13 cellular contexts compared by ENCODE assay signal in the genomic region with DNA sequence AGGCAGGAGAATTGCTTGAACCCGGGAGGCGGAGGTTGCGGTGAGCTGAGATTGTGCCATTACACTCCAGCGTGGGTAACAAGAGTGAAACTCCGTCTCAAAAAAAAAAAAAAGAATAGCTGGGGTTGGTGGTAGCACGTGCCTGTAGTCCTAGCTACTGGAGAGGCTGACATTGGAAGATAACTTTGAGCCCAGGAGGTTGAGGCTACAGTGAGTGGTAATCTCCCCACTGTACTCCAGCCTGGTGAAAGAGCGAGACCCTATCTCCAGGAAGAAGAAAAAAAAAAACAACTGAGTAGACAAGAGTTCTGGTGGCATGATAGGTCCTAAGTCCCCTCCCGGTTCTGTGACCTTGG. TPM values are rescaled to one million over a fixed set of nuclear protein-coding genes. Genes with fewer than 3 reads are reported as not detected.
DNase-seq lines count a peak whose midpoint lies in the region; ATAC-seq and TF ChIP-seq lines count a peak whose summit lies in the region.
"Had no signal": no experiment of that assay in that cellular context is flagged by ENCODE, and none has a peak within 500 bp of the region (broad histone marks: within the 10 kb centered on the region; RNA-seq: fewer than 3 reads in every experiment).

No MANE protein-coding gene starts in this region.

- H3K27ac ChIP-seq in MM.1S (ENCODE audit: low read length) = no peak overlapping the region
- H3K27ac ChIP-seq: gastrocnemius medialis, psoas muscle had no signal

- POLR2A ChIA-PET in naive thymus-derived CD8-positive, alpha-beta T cell (lab: Charles Lee) = interaction anchor here (0.6 to 2.3 kb wide), 9 partner anchors 9 to 1393 kb away, joined by 3 to 14 read pairs (median 4); partner anchors contain the start of genes ASB6, GOLGA2, SWI5 and URM1

- peaks cover 41% of the 10 kb centered on the region for H3K27me3 ChIP-seq in MM.1S (replicated peaks; ENCODE audit: insufficient read depth, low read length)
- H3K27me3 ChIP-seq: adrenal gland had no signal

- no peaks in the 10 kb centered on the region for H3K36me3 ChIP-seq in MM.1S (replicated peaks; ENCODE audit: insufficient read depth, low read length)
- H3K36me3 ChIP-seq: adrenal gland, gastrocnemius medialis had no signal

- peaks cover 7% of the 10 kb centered on the region; the same call in 1 of the 2 replicates for H3F3A ChIP-seq in MM.1S (ENCODE audit: insufficient read depth, low read length)

- no peaks in the 10 kb centered on the region for H3K9me3 ChIP-seq in MM.1S (replicated peaks; ENCODE audit: insufficient read depth, low read length)
- H3K9me3 ChIP-seq: adrenal gland, gastrocnemius medialis, psoas muscle had no signal

- H3K4me3 ChIP-seq in MM.1S (ENCODE audit: low read length) = peak overlapping the region; percentile 84

- no peaks in the 10 kb centered on the region for H3K79me2 ChIP-seq in MM.1S (ENCODE audit: low read length)

- H3K4me2 ChIP-seq in MM.1S (ENCODE audit: low read depth, low read length) = peak overlapping the region; percentile 99

- peaks cover 3% of the 10 kb centered on the region; the same call in 1 of the 2 replicates for H3K4me1 ChIP-seq in MM.1S (ENCODE audit: low read length)
- H3K4me1 ChIP-seq: gastrocnemius medialis, psoas muscle had no signal

- H3K36me3 Mint-ChIP-seq in activated naive CD8-positive, alpha-beta T cell treated with anti-CD3 and anti-CD28 coated beads, Interleukin-2, amount 50 U/mL, for 24 hours (ENCODE audit: low read depth) = no peaks in the 10 kb centered on the region
- no peaks in the 10 kb centered on the region for H3K36me3 Mint-ChIP-seq in naive thymus-derived CD8-positive, alpha-beta T cell
- H3K36me3 Mint-ChIP-seq in chondrocyte (ENCODE audit: low read depth) = peaks cover 10% of the 10 kb centered on the region

- H3K9ac ChIP-seq in MM.1S (ENCODE audit: low read length) = peak overlapping the region; percentile 28; the same call in 1 of the 2 replicates

- no peak overlapping the region for H3K27ac Mint-ChIP-seq in activated naive CD8-positive, alpha-beta T cell treated with anti-CD3 and anti-CD28 coated beads, Interleukin-2, amount 50 U/mL, for 24 hours
- H3K27ac Mint-ChIP-seq in naive thymus-derived CD8-positive, alpha-beta T cell = peak overlapping the region; percentile 77 to 99 (median 97)
- H3K27ac Mint-ChIP-seq in chondrocyte (ENCODE audit: unreplicated experiment) = no peak overlapping the region

- no peaks in the 10 kb centered on the region for H3K9me2 ChIP-seq in MM.1S (replicated peaks; ENCODE audit: insufficient read depth, low read length)

- peak; percentile 10 for ATAC-seq in GM18498 (IDR thresholded peaks at IDR 0.05; ENCODE audit: unreplicated experiment)
- no peak for ATAC-seq in activated naive CD8-positive, alpha-beta T cell treated with anti-CD3 and anti-CD28 coated beads, Interleukin-2, amount 50 U/mL, for 24 hours
- ATAC-seq in naive thymus-derived CD8-positive, alpha-beta T cell = no peak

- H2AFZ ChIP-seq in MM.1S (ENCODE audit: low read length) = peak overlapping the region; percentile 97

- peaks cover 16% of the 10 kb centered on the region for H3K4me1 Mint-ChIP-seq in activated naive CD8-positive, alpha-beta T cell treated with anti-CD3 and anti-CD28 coated beads, Interleukin-2, amount 50 U/mL, for 24 hours
- peaks cover 16 to 35% (median 22%) of the 10 kb centered on the region in 4 donors for H3K4me1 Mint-ChIP-seq in naive thymus-derived CD8-positive, alpha-beta T cell
- H3K4me1 Mint-ChIP-seq in chondrocyte (ENCODE audit: low read depth) = peaks cover 24% of the 10 kb centered on the region

- H4K20me1 ChIP-seq in MM.1S (ENCODE audit: insufficient read depth, low read length) = no peaks in the 10 kb centered on the region

- peaks cover 5% of the 10 kb centered on the region for H3K27me3 Mint-ChIP-seq in activated naive CD8-positive, alpha-beta T cell treated with anti-CD3 and anti-CD28 coated beads, Interleukin-2, amount 50 U/mL, for 24 hours
- peaks cover under 1 to 8% (median 4%) of the 10 kb centered on the region in 5 donors for H3K27me3 Mint-ChIP-seq in naive thymus-derived CD8-positive, alpha-beta T cell
- no peaks in the 10 kb centered on the region for H3K27me3 Mint-ChIP-seq in chondrocyte (ENCODE audit: low read depth)

- peak overlapping the region; percentile 79 for H3K4me3 Mint-ChIP-seq in activated naive CD8-positive, alpha-beta T cell treated with anti-CD3 and anti-CD28 coated beads, Interleukin-2, amount 50 U/mL, for 24 hours
- H3K4me3 Mint-ChIP-seq in naive thymus-derived CD8-positive, alpha-beta T cell = peak overlapping the region; percentile 81 to 94 (median 88)
- no peak overlapping the region for H3K4me3 Mint-ChIP-seq in chondrocyte (ENCODE audit: unreplicated experiment)

- DNase-seq in MM.1S (no peak), NCI-H128 (lab: John Stamatoyannopoulos, UW; ENCODE audit: unreplicated experiment) (no peak), chondrocyte (ENCODE audit: low spot score) (no peak), NCI-H2081 (lab: John Stamatoyannopoulos, UW) (no peak)
- no peak for DNase-seq in activated naive CD8-positive, alpha-beta T cell treated with anti-CD3 and anti-CD28 coated beads, Interleukin-2, amount 50 U/mL, for 24 hours
- DNase-seq in naive thymus-derived CD8-positive, alpha-beta T cell = no peak
- DNase-seq: gastrocnemius medialis; NCI-H1048; NCI-H446 treated with DMSO at 0.1 percent for 48 hours; stimulated activated CD4-positive, alpha-beta T cell treated with anti-CD3 and anti-CD28 coated beads, Interleukin-2, amount 100 ng/mL, for 48 hours had no signal

- no peaks in the 10 kb centered on the region for H3K9me3 Mint-ChIP-seq in activated naive CD8-positive, alpha-beta T cell treated with anti-CD3 and anti-CD28 coated beads, Interleukin-2, amount 50 U/mL, for 24 hours
- H3K9me3 Mint-ChIP-seq in naive thymus-derived CD8-positive, alpha-beta T cell = no peaks in the 10 kb centered on the region
- no peaks in the 10 kb centered on the region for H3K9me3 Mint-ChIP-seq in chondrocyte (ENCODE audit: low read depth)

- TF ChIP-seq CTCF in MM.1S (IDR thresholded peaks at IDR 0.05; ENCODE audit: low read length) (no peak), chondrocyte (IDR thresholded peaks at IDR 0.05) (no peak)

RNA-seq across cellular contexts. Expression of gene GOLGA2, which starts 26.3 kb away (rescaled TPM):
- total RNA-seq in naive thymus-derived CD8-positive, alpha-beta T cell = 10 to 100 TPM; 57.4 to 64.7 TPM
- 1 to 10 TPM; 4.7 to 7.4 (median 6.2) TPM for polyA plus RNA-seq in naive thymus-derived CD8-positive, alpha-beta T cell
- total RNA-seq in chondrocyte = 201 to 243 TPM (median 210 TPM) in 3 replicates

RNA-seq across cellular contexts. Expression of gene SWI5, which starts 26.5 kb away (rescaled TPM):
- 10 to 100 TPM; 11.7 to 12.1 TPM for total RNA-seq in naive thymus-derived CD8-positive, alpha-beta T cell
- 10 to 100 TPM; 33.5 to 46.8 (median 34.3) TPM for polyA plus RNA-seq in naive thymus-derived CD8-positive, alpha-beta T cell
- 29.4 to 33.7 TPM (median 31.7 TPM) in 3 replicates for total RNA-seq in chondrocyte

RNA-seq across cellular contexts. Expression of gene DNM1, which starts 46.4 kb away (rescaled TPM):
- total RNA-seq in naive thymus-derived CD8-positive, alpha-beta T cell = 1 to 10 TPM; 1.1 to 1.5 TPM
- under 1 TPM in 2 of 3 donors, not detected in 1; 0.08 to 0.28 TPM for polyA plus RNA-seq in naive thymus-derived CD8-positive, alpha-beta T cell
- 87.0 to 127 TPM (median 91.9 TPM) in 3 replicates for total RNA-seq in chondrocyte

RNA-seq across cellular contexts. Expression of gene CIZ1, which starts 58.2 kb away (rescaled TPM):
- 100 to 1,000 TPM; 134 to 141 TPM for total RNA-seq in naive thymus-derived CD8-positive, alpha-beta T cell
- 10 to 100 TPM in 2 of 3 donors, 1 to 10 TPM in 1; 7.4 to 39.2 (median 13.2) TPM for polyA plus RNA-seq in naive thymus-derived CD8-positive, alpha-beta T cell
- total RNA-seq in chondrocyte = 130 to 147 TPM (median 140 TPM) in 3 replicates

Comparison
In these comparisons a context has a peak if more than half of its experiments do, and no peak if none do; other contexts are left out.
1. H3K27ac Mint-ChIP-seq: peak in naive thymus-derived CD8-positive, alpha-beta T cell (10 of 10); none in activated naive CD8-positive, alpha-beta T cell treated with anti-CD3 and anti-CD28 coated beads, Interleukin-2, amount 50 U/mL, for 24 hours (single experiment) and chondrocyte (single experiment).
2. RNA of gene DNM1, which starts 46.4 kb away (total RNA-seq): 87.0 to 127 TPM in chondrocyte; 1.1 to 1.5 TPM in naive thymus-derived CD8-positive, alpha-beta T cell; every median in the first group is over 10 times any median in the second.